In the genomic region with DNA sequence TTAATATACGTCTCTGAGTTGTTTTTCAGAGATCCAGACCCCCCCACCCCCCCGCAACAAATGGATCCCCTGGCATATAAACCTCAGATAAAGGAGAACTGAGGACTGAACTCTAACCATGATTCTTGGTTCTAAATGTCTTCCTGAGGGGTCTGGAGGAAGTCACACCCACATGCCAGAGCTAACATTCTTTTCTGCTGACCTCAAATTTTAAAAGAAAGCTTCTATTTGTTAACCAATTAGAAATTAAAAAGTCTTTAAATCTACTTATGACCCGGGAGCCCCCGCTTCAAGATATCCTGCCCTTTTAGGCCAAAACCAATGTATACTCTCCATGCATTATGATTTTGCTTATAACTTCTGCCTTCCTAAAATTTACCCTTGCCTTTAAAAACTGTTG, we compare ENCODE assay signal across 20 cellular contexts.
DNase-seq lines count a peak whose midpoint lies in the region; ATAC-seq and TF ChIP-seq lines count a peak whose summit lies in the region.
"Had no signal": no experiment of that assay in that cellular context is flagged by ENCODE, and none has a peak within 500 bp of the region (broad histone marks: within the 10 kb centered on the region; RNA-seq: fewer than 3 reads in every experiment).

No MANE protein-coding gene starts in this region.

- no peaks in the 10 kb centered on the region for H3K9me3 Mint-ChIP-seq in neural progenitor cell

- H3K36me3 Mint-ChIP-seq in neural progenitor cell: no peaks in the 10 kb centered on the region
- H3K36me3 Mint-ChIP-seq: CD4-positive, alpha-beta memory T cell had no signal

- H3F3A ChIP-seq in neural progenitor cell (ENCODE audit: low read depth): no peaks in the 10 kb centered on the region

- H3K9ac ChIP-seq in neural progenitor cell: no peak overlapping the region

- intact Hi-C loops in Right ventricle myocardium inferior (cut with DNase I): no loop called here

- peak overlapping the region; percentile 5 for H3K27ac ChIP-seq in cardiac muscle cell
- H3K27ac ChIP-seq in neural progenitor cell: no peak overlapping the region
- H3K27ac ChIP-seq: 22Rv1, HL-60 had no signal

- H4K20me1 ChIP-seq in neural progenitor cell (ENCODE audit: low read depth): no peaks in the 10 kb centered on the region

- no peaks in the 10 kb centered on the region for H3K27me3 Mint-ChIP-seq in neural progenitor cell (ENCODE audit: insufficient read depth, low read depth)
- H3K27me3 Mint-ChIP-seq: CD4-positive, alpha-beta memory T cell had no signal

- no peak overlapping the region for H3K4me3 ChIP-seq in cardiac muscle cell
- H3K4me3 ChIP-seq in fibroblast of the aortic adventitia (ENCODE audit: low read depth, low read length): no peak overlapping the region
- no peak overlapping the region for H3K4me3 ChIP-seq in neural progenitor cell

- H3K4me1 ChIP-seq in cardiac muscle cell (ENCODE audit: low read depth) (peaks cover 14% of the 10 kb centered on the region), neural progenitor cell (peaks cover 10% of the 10 kb centered on the region)

- H3K4me3 Mint-ChIP-seq in neural progenitor cell: no peak overlapping the region
- H3K4me3 Mint-ChIP-seq: B cell; CD4-positive, alpha-beta memory T cell had no signal

- no peaks in the 10 kb centered on the region for H3K9me3 ChIP-seq in cardiac muscle cell (ENCODE audit: low read depth)
- H3K9me3 ChIP-seq in neural progenitor cell (ENCODE audit: low read depth): no peaks in the 10 kb centered on the region

- DNase-seq in cardiac muscle cell (ENCODE audit: low read depth in 1 of 2, low spot score in 1 of 2) (peak in 1 of 2 donors; percentile 29), Right ventricle myocardium inferior (ENCODE audit: missing footprints) (no peak), fibroblast of the aortic adventitia (ENCODE audit: low read depth) (peak; percentile 15), neural progenitor cell (ENCODE audit: low spot score) (no peak), CD1c-positive myeloid dendritic cell (ENCODE audit: extremely low spot score) (no peak), NCI-H146 treated with DMSO at 0.1 percent for 48 hours (lab: John Stamatoyannopoulos, UW; ENCODE audit: unreplicated experiment) (no peak)
- DNase-seq: CD4-positive, alpha-beta memory T cell; HCEC 1CT; KBM-7; NCI-H1417 treated with DMSO at 0.1 percent for 48 hours; NCI-H2029 treated with DMSO at 0.1 percent for 48 hours; NCI-H2171 treated with DMSO at 0.1 percent for 48 hours; NCI-H446 treated with DMSO at 0.1 percent for 48 hours; NK-92 treated with Interleukin-12 subunit alpha and Interleukin-12 subunit beta, amount 100 ng/mL, for 24 hours; PC-3 had no signal

- H3K79me2 ChIP-seq in neural progenitor cell (ENCODE audit: low read depth): no peaks in the 10 kb centered on the region

- H3K4me1 Mint-ChIP-seq in neural progenitor cell: peaks cover 5% of the 10 kb centered on the region
- H3K4me1 Mint-ChIP-seq: B cell; CD4-positive, alpha-beta memory T cell had no signal

- peak overlapping the region; percentile 12 for H3K27ac Mint-ChIP-seq in neural progenitor cell
- H3K27ac Mint-ChIP-seq: B cell; CD4-positive, alpha-beta memory T cell had no signal

- H3K4me2 ChIP-seq in neural progenitor cell: no peak overlapping the region

- TF ChIP-seq CTCF in cardiac muscle cell (IDR thresholded peaks at IDR 0.05; ENCODE audit: low read depth, low read length) (no peak), fibroblast of the aortic adventitia (IDR thresholded peaks at IDR 0.05; ENCODE audit: insufficient read depth, low read length) (no peak), neural progenitor cell (IDR thresholded peaks at IDR 0.05) (no peak)

- H2AFZ ChIP-seq in neural progenitor cell (replicated peaks): peak overlapping the region; percentile 64

- H3K36me3 ChIP-seq in cardiac muscle cell: no peaks in the 10 kb centered on the region
- H3K36me3 ChIP-seq in neural progenitor cell: no peaks in the 10 kb centered on the region

- no peak for ATAC-seq in Right ventricle myocardium inferior
- no peak for ATAC-seq in SK-N-SH treated with all-trans-retinoic acid at 6 μM for 48 hours
- ATAC-seq in HG02981 (IDR thresholded peaks at IDR 0.05; ENCODE audit: unreplicated experiment): no peak
- ATAC-seq: PC-3 had no signal

- H3K27me3 ChIP-seq in cardiac muscle cell: no peaks in the 10 kb centered on the region
- H3K27me3 ChIP-seq in neural progenitor cell: no peaks in the 10 kb centered on the region

TF ChIP-seq in SK-N-SH treated with all-trans-retinoic acid at 6 μM for 48 hours, 23 proteins besides CTCF, POLR2A, EP300 and RAD21:
- TF ChIP-seq SNAI2 (CRISPR knock-in tag; IDR thresholded peaks at IDR 0.05) (no peak), CSRNP3 (CRISPR knock-in tag; IDR thresholded peaks at IDR 0.05) (no peak), RARB (CRISPR knock-in tag; IDR thresholded peaks at IDR 0.05) (no peak), ZNF70 (CRISPR knock-in tag; IDR thresholded peaks at IDR 0.05) (no peak), ISL1 (CRISPR knock-in tag; IDR thresholded peaks at IDR 0.05) (no peak), ARNTL (CRISPR knock-in tag; IDR thresholded peaks at IDR 0.05; ENCODE audit: borderline replicate concordance, low read depth) (no peak), TCF4 (CRISPR knock-in tag; IDR thresholded peaks at IDR 0.05; ENCODE audit: borderline replicate concordance) (no peak), ZC3H10 (CRISPR knock-in tag; IDR thresholded peaks at IDR 0.05) (no peak), GLIS3 (CRISPR knock-in tag; IDR thresholded peaks at IDR 0.05) (no peak), CSDC2 (CRISPR knock-in tag; IDR thresholded peaks at IDR 0.05) (no peak), ZFP30 (CRISPR knock-in tag; IDR thresholded peaks at IDR 0.05) (no peak)
- TF ChIP-seq, protein P1, sequence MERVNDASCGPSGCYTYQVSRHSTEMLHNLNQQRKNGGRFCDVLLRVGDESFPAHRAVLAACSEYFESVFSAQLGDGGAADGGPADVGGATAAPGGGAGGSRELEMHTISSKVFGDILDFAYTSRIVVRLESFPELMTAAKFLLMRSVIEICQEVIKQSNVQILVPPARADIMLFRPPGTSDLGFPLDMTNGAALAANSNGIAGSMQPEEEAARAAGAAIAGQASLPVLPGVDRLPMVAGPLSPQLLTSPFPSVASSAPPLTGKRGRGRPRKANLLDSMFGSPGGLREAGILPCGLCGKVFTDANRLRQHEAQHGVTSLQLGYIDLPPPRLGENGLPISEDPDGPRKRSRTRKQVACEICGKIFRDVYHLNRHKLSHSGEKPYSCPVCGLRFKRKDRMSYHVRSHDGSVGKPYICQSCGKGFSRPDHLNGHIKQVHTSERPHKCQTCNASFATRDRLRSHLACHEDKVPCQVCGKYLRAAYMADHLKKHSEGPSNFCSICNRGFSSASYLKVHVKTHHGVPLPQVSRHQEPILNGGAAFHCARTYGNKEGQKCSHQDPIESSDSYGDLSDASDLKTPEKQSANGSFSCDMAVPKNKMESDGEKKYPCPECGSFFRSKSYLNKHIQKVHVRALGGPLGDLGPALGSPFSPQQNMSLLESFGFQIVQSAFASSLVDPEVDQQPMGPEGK (CRISPR knock-in tag; IDR thresholded peaks at IDR 0.05; ENCODE audit: borderline replicate concordance): no peak
